ENCODE assay signal across 1 cellular context in the genomic region with DNA sequence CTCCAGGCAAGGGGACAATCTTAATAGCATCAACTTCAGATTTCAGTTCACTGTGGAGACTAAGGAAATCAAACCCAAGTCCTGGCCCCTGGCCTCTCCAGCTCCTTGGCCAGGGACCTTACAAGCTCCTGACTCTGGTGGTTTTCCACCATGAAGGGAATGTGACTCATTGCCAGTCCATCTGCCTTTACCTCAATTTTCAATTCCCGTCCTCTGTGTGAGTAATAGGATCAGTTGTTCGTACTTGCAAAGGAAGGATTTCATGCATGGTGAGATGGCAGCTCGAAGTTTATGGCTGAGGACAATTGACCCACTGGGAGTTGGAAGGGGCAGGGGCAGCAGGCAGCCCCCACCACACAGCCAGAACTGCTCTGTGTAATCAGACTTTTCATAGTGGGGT.
TF ChIP-seq lines count a peak whose summit lies in the region.

No MANE protein-coding gene starts in this region.

TF ChIP-seq in HepG2, 621 proteins besides CTCF, POLR2A, EP300 and RAD21:
- TF ChIP-seq ZNF557 (CRISPR knock-in tag; IDR thresholded peaks at IDR 0.05) (no peak), ZNF124 (CRISPR knock-in tag; IDR thresholded peaks at IDR 0.05) (no peak), ZNF329 (CRISPR knock-in tag; IDR thresholded peaks at IDR 0.05; ENCODE audit: low read depth) (no peak)
TF ChIP-seq in HepG2: peak in this region for 0.
